Comparison of ENCODE assay signal across 31 cellular contexts in genomic region chr5:9630251-9630650, GRCh38. TPM values are rescaled to one million over a fixed set of nuclear protein-coding genes. Genes with fewer than 3 reads are reported as not detected.
"Had no signal": no experiment of that assay in that cellular context is flagged by ENCODE, and none has a peak within 500 bp of the region (broad histone marks: within the 10 kb centered on the region; RNA-seq: fewer than 3 reads in every experiment).

Gene TAS2R1 (minus strand): TSS chr5:9630351. CDS start chr5:9630032, 319 bp downstream.

- ATAC-seq: stimulated activated effector memory CD8-positive, alpha-beta T cell treated with anti-CD3 and anti-CD28 coated beads, Interleukin-12 subunit alpha, Interleukin-12 subunit beta, amount 100 ng/mL, for 72 hours; stimulated activated memory B cell treated with anti-CD40 and anti-IgM and Interleukin-4, amounts not matched to agents 10 μg/mL and 1 μg/mL and 100 μg/mL, for 72 hours; stimulated activated naive B cell treated with anti-CD40 and anti-IgM and Interleukin-4, amounts not matched to agents 10 μg/mL and 1 μg/mL and 100 μg/mL, for 72 hours; stimulated activated naive CD8-positive, alpha-beta T cell treated with anti-CD3 and anti-CD28 coated beads, Interleukin-15, amount 100 ng/mL, for 72 hours; stimulated activated naive CD8-positive, alpha-beta T cell treated with anti-CD3 and anti-CD28 coated beads, Interleukin-15, Interleukin-2, amounts not matched to agents 100 U/mL and 50 U/mL, for 24 hours; upper lobe of right lung had no signal

- H3K4me1 ChIP-seq: stomach, suprapubic skin, testis, thyroid gland, tibial artery, tibial nerve, transverse colon, upper lobe of left lung, upper lobe of right lung, uterus, vagina had no signal

- H3K36me3 ChIP-seq: stomach, suprapubic skin, thoracic aorta, thyroid gland, tibial artery, tibial nerve, transverse colon, upper lobe of left lung, upper lobe of right lung, uterus, vagina had no signal

- FAIRE-seq: urothelium cell line had no signal

- H3K4me3 ChIP-seq: stomach, suprapubic skin, testis, thoracic aorta, thyroid gland, tibial artery, tibial nerve, transverse colon, upper lobe of left lung, upper lobe of right lung, uterus, vagina had no signal

- H3K27me3 ChIP-seq: stomach, suprapubic skin, testis, thyroid gland, tibial artery, tibial nerve, transverse colon, upper lobe of left lung, upper lobe of right lung, uterus, vagina had no signal

- DNase-seq: stimulated activated CD4-positive, alpha-beta T cell treated with anti-CD3 and anti-CD28 coated beads, Interleukin-2, amount 100 ng/mL, for 48 hours; stimulated activated CD4-positive, alpha-beta T cell treated with anti-CD3 and anti-CD28 coated beads, Interleukin-4, amount 100 ng/mL, for 1 hour; stimulated activated CD4-positive, alpha-beta T cell treated with anti-CD3 and anti-CD28 coated beads, Interleukin-4, amount 100 ng/mL, for 24 hours; stimulated activated CD4-positive, alpha-beta T cell treated with anti-CD3 and anti-CD28 coated beads, Interleukin-4, amount 100 ng/mL, for 4 hours; stimulated activated CD8-positive, alpha-beta memory T cell treated with anti-CD3 and anti-CD28 coated beads, Interleukin-4, amount 100 ng/mL, for 48 hours; stimulated activated naive B cell treated with anti-CD40 and anti-IgM and Interleukin-4, amounts not matched to agents 10 μg/mL and 1 μg/mL and 100 μg/mL, for 72 hours; stimulated activated naive CD4-positive, alpha-beta T cell; stimulated activated naive CD4-positive, alpha-beta T cell treated with Interleukin-2 at 50 U/mL for 16 hours; stimulated activated naive CD8-positive, alpha-beta T cell treated with anti-CD3 and anti-CD28 coated beads, Interleukin-15, amount 100 ng/mL, for 72 hours; stimulated activated naive CD8-positive, alpha-beta T cell treated with anti-CD3 and anti-CD28 coated beads, Interleukin-15, Interleukin-2, amounts not matched to agents 100 U/mL and 50 U/mL, for 24 hours; stomach; substantia nigra; testis; thyroid gland; tibial artery; transverse colon; trophoblast cell; upper lobe of left lung; upper lobe of right lung; uterus had no signal

- H3K27ac ChIP-seq: stomach, suprapubic skin, testis, thoracic aorta, thyroid gland, tibial artery, tibial nerve, transverse colon, upper lobe of left lung, upper lobe of right lung, uterus, vagina had no signal

- H3K9me3 ChIP-seq: testis, thyroid gland, transverse colon, upper lobe of left lung, upper lobe of right lung, uterus, vagina had no signal

RNA-seq across cellular contexts. Expression of gene TAS2R1, which starts in this region (rescaled TPM):
- total RNA-seq: stomach, subcutaneous adipose tissue, suprapubic skin, temporal lobe, thoracic aorta, tibial nerve, transverse colon, upper lobe of left lung, upper lobe of right lung, ureter, urinary bladder, uterus, vagina had no signal
- polyA plus RNA-seq: stomach, urinary bladder had no signal
